In genomic region chr10:132463333-132464255, GRCh38 we compare ENCODE assay signal across 11 cellular contexts.
DNase-seq lines count a peak whose midpoint lies in the region; ATAC-seq and TF ChIP-seq lines count a peak whose summit lies in the region.
"Had no signal": no experiment of that assay in that cellular context is flagged by ENCODE, and none has a peak within 500 bp of the region (broad histone marks: within the 10 kb centered on the region; RNA-seq: fewer than 3 reads in every experiment).

No MANE protein-coding gene starts in this region.

- in situ Hi-C loops in astrocyte of the cerebellum (cut with HindIII; ENCODE audit: low sequenced_read_pairs), result loop anchor here (5.0 kb wide), 2 partner anchors 59 to 154 kb away; no protein-coding TSS in a partner anchor

- no peak for ATAC-seq in HG03342 (IDR thresholded peaks at IDR 0.05; ENCODE audit: unreplicated experiment)
- ATAC-seq in stimulated activated naive CD8-positive, alpha-beta T cell treated with anti-CD3 and anti-CD28 coated beads, Interleukin-15, Interleukin-2, amounts not matched to agents 100 U/mL and 50 U/mL, for 24 hours, result no peak
- ATAC-seq: stimulated activated effector memory CD8-positive, alpha-beta T cell treated with anti-CD3 and anti-CD28 coated beads, Interleukin-12 subunit alpha, Interleukin-12 subunit beta, amount 100 ng/mL, for 72 hours had no signal

- no peak for TF ChIP-seq POLR2A in stomach (IDR thresholded peaks at IDR 0.05)

- TF ChIP-seq EP300 in stomach (IDR thresholded peaks at IDR 0.05), result no peak

- no peak for DNase-seq in astrocyte of the cerebellum (ENCODE audit: low read depth)
- no peak for DNase-seq in right atrium auricular region (ENCODE audit: low spot score)
- no peak for DNase-seq in stomach
- DNase-seq in AG08395 (ENCODE audit: low spot score), result no peak
- DNase-seq in GF-D8 (lab: John Stamatoyannopoulos, UW), result no peak
- DNase-seq in stimulated activated naive CD8-positive, alpha-beta T cell treated with anti-CD3 and anti-CD28 coated beads, Interleukin-15, Interleukin-2, amounts not matched to agents 100 U/mL and 50 U/mL, for 24 hours, result no peak
- DNase-seq: activated naive CD4-positive, alpha-beta T cell treated with anti-CD3 and anti-CD28 coated beads, Interleukin-2, amount 50 U/mL, for 16 hours; T-helper 9 cell had no signal

- 71 to 88% (median 85%) methylated on average over 19 to 30 of the region's 30 CpGs for WGBS in stomach, 5 donors

- H3K36me3 ChIP-seq in right atrium auricular region (no peaks in the 10 kb centered on the region), stomach (no peaks in the 10 kb centered on the region)

- H3K9me3 ChIP-seq in right atrium auricular region, result no peaks in the 10 kb centered on the region
- H3K9me3 ChIP-seq in stomach, result no peaks in the 10 kb centered on the region

- TF ChIP-seq CTCF in GM12872 (IDR thresholded peaks at IDR 0.05; ENCODE audit: insufficient read depth, low read depth, low read length) (0 out of 3 replicates have a peak, but pooled peaks have one; percentile 29), astrocyte of the cerebellum (IDR thresholded peaks at IDR 0.05; ENCODE audit: low read depth, low read length, missing control alignments) (peak; percentile 27), right atrium auricular region (IDR thresholded peaks at IDR 0.05) (peak in 1 of 2 donors; percentile 51), stomach (IDR thresholded peaks at IDR 0.05) (no peak)

- peak overlapping the region; percentile 90 to 96 for H3K27ac ChIP-seq in right atrium auricular region
- peak overlapping the region; percentile 71 to 95 (median 80) for H3K27ac ChIP-seq in stomach

- H3K4me1 ChIP-seq in right atrium auricular region (peaks cover 0 to 69% of the 10 kb centered on the region in 2 donors), stomach (peaks cover 74 to 96% (median 89%) of the 10 kb centered on the region in 4 donors)

- H3K27me3 ChIP-seq in right atrium auricular region (no peaks in the 10 kb centered on the region), stomach (no peaks in the 10 kb centered on the region)

- intact Hi-C loops in stomach (cut with DNase I; ENCODE audit: low total_unique reads), result loop anchor here (10.0 kb wide), 1 partner anchor 71 kb away; the partner anchor contains the start of gene INPP5A

- H3K4me3 ChIP-seq in astrocyte of the cerebellum (ENCODE audit: low read depth, low read length) (no peak overlapping the region), right atrium auricular region (no peak overlapping the region), stomach (no peak overlapping the region)

Comparison
In these comparisons a context has a peak if more than half of its experiments do, and no peak if none do; other contexts are left out.
1. CTCF ChIP-seq: peak in GM12872 (single experiment) and astrocyte of the cerebellum (single experiment); none in stomach (0 of 7).